1 cellular context compared by ENCODE assay signal in the genomic region with DNA sequence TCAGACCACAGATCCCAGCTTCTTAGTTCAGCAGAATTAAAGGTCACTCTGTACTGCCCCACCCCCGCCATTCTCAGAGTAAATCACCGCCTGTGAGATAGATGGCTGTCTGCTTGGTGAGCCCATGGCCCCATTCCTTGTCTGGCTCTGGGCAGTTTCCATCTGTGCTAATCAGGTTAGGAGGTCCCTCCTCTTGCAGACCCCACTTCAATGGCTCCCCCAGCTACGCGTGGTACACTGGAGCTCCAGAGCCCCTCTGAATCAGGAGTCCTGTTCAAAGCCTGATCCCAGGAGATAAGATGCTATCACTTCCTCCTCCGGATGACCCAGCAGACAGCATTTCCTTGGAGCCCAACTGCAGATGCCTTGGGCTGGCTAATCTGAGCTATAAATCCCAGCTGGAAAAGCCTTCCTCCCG.
A peak's percentile ranks its signal among the peaks of the same experiment; 100 is the strongest.
TF ChIP-seq lines count a peak whose summit lies in the region.

No MANE protein-coding gene starts in this region.

TF ChIP-seq in K562, 482 proteins besides CTCF, POLR2A, EP300 and RAD21 (continued from another document):
- TF ChIP-seq, protein P1, sequence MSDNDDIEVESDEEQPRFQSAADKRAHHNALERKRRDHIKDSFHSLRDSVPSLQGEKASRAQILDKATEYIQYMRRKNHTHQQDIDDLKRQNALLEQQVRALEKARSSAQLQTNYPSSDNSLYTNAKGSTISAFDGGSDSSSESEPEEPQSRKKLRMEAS (CRISPR knock-in tag; IDR thresholded peaks at IDR 0.05) = no peak
- TF ChIP-seq, protein P2, sequence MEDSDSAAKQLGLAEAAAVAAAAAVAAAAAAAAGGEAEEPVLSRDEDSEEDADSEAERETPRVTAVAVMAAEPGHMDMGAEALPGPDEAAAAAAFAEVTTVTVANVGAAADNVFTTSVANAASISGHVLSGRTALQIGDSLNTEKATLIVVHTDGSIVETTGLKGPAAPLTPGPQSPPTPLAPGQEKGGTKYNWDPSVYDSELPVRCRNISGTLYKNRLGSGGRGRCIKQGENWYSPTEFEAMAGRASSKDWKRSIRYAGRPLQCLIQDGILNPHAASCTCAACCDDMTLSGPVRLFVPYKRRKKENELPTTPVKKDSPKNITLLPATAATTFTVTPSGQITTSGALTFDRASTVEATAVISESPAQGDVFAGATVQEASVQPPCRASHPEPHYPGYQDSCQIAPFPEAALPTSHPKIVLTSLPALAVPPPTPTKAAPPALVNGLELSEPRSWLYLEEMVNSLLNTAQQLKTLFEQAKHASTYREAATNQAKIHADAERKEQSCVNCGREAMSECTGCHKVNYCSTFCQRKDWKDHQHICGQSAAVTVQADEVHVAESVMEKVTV (CRISPR knock-in tag; IDR thresholded peaks at IDR 0.05) = no peak
- TF ChIP-seq STAT5B (CRISPR knock-in tag; IDR thresholded peaks at IDR 0.05) (no peak), ARID1B (IDR thresholded peaks at IDR 0.05) (peak; percentile 22; the same call in 1 of the 2 replicates), IFI16 (CRISPR knock-in tag; IDR thresholded peaks at IDR 0.05) (no peak), SUPT5H (IDR thresholded peaks at IDR 0.05) (no peak), TBP (optimal IDR thresholded peaks at IDR 0.05; ENCODE audit: low read depth, low read length) (no peak), MTF1 (CRISPR knock-in tag; IDR thresholded peaks at IDR 0.05; ENCODE audit: borderline replicate concordance) (no peak), BCOR (IDR thresholded peaks at IDR 0.05) (no peak), KAT2B (IDR thresholded peaks at IDR 0.05; ENCODE audit: low read depth, low read length) (no peak), NFE2 (IDR thresholded peaks at IDR 0.05; ENCODE audit: low read depth) (peak; percentile 37; the same call in 1 of the 2 replicates), NEUROD1 (IDR thresholded peaks at IDR 0.05; ENCODE audit: borderline replicate concordance, low read depth, low read length, partially characterized antibody) (no peak), ZNF274 (IDR thresholded peaks at IDR 0.05; ENCODE audit: borderline replicate concordance, low read depth, low read length) (no peak), FOSL1 (tag; conservative IDR thresholded peaks at IDR 0.05) (no peak), CEBPB (tag; IDR thresholded peaks at IDR 0.05) (no peak), ZNF76 (CRISPR knock-in tag; IDR thresholded peaks at IDR 0.05; ENCODE audit: borderline replicate concordance) (no peak), ZNF780A (CRISPR knock-in tag; IDR thresholded peaks at IDR 0.05) (no peak)
- TF ChIP-seq, protein P3, sequence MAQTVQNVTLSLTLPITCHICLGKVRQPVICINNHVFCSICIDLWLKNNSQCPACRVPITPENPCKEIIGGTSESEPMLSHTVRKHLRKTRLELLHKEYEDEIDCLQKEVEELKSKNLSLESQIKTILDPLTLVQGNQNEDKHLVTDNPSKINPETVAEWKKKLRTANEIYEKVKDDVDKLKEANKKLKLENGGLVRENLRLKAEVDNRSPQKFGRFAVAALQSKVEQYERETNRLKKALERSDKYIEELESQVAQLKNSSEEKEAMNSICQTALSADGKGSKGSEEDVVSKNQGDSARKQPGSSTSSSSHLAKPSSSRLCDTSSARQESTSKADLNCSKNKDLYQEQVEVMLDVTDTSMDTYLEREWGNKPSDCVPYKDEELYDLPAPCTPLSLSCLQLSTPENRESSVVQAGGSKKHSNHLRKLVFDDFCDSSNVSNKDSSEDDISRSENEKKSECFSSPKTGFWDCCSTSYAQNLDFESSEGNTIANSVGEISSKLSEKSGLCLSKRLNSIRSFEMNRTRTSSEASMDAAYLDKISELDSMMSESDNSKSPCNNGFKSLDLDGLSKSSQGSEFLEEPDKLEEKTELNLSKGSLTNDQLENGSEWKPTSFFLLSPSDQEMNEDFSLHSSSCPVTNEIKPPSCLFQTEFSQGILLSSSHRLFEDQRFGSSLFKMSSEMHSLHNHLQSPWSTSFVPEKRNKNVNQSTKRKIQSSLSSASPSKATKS (CRISPR knock-in tag; IDR thresholded peaks at IDR 0.05) = no peak
- TF ChIP-seq, protein P4, sequence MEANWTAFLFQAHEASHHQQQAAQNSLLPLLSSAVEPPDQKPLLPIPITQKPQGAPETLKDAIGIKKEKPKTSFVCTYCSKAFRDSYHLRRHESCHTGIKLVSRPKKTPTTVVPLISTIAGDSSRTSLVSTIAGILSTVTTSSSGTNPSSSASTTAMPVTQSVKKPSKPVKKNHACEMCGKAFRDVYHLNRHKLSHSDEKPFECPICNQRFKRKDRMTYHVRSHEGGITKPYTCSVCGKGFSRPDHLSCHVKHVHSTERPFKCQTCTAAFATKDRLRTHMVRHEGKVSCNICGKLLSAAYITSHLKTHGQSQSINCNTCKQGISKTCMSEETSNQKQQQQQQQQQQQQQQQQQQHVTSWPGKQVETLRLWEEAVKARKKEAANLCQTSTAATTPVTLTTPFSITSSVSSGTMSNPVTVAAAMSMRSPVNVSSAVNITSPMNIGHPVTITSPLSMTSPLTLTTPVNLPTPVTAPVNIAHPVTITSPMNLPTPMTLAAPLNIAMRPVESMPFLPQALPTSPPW (CRISPR knock-in tag; IDR thresholded peaks at IDR 0.05) = peak; percentile 27; the same call in 1 of the 2 replicates
- TF ChIP-seq, protein P5, sequence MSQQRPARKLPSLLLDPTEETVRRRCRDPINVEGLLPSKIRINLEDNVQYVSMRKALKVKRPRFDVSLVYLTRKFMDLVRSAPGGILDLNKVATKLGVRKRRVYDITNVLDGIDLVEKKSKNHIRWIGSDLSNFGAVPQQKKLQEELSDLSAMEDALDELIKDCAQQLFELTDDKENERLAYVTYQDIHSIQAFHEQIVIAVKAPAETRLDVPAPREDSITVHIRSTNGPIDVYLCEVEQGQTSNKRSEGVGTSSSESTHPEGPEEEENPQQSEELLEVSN (IDR thresholded peaks at IDR 0.05; ENCODE audit: borderline replicate concordance in 1 of 2, extremely low read depth in 1 of 2, insufficient read depth in 1 of 2, insufficient read length in 1 of 2, low read depth in 1 of 2, low read length in 1 of 2, poor library complexity in 1 of 2, severe bottlenecking in 1 of 2) = no peak
- TF ChIP-seq, protein P6, sequence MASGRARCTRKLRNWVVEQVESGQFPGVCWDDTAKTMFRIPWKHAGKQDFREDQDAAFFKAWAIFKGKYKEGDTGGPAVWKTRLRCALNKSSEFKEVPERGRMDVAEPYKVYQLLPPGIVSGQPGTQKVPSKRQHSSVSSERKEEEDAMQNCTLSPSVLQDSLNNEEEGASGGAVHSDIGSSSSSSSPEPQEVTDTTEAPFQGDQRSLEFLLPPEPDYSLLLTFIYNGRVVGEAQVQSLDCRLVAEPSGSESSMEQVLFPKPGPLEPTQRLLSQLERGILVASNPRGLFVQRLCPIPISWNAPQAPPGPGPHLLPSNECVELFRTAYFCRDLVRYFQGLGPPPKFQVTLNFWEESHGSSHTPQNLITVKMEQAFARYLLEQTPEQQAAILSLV (tag; IDR thresholded peaks at IDR 0.05) = no peak
- TF ChIP-seq, protein P7, sequence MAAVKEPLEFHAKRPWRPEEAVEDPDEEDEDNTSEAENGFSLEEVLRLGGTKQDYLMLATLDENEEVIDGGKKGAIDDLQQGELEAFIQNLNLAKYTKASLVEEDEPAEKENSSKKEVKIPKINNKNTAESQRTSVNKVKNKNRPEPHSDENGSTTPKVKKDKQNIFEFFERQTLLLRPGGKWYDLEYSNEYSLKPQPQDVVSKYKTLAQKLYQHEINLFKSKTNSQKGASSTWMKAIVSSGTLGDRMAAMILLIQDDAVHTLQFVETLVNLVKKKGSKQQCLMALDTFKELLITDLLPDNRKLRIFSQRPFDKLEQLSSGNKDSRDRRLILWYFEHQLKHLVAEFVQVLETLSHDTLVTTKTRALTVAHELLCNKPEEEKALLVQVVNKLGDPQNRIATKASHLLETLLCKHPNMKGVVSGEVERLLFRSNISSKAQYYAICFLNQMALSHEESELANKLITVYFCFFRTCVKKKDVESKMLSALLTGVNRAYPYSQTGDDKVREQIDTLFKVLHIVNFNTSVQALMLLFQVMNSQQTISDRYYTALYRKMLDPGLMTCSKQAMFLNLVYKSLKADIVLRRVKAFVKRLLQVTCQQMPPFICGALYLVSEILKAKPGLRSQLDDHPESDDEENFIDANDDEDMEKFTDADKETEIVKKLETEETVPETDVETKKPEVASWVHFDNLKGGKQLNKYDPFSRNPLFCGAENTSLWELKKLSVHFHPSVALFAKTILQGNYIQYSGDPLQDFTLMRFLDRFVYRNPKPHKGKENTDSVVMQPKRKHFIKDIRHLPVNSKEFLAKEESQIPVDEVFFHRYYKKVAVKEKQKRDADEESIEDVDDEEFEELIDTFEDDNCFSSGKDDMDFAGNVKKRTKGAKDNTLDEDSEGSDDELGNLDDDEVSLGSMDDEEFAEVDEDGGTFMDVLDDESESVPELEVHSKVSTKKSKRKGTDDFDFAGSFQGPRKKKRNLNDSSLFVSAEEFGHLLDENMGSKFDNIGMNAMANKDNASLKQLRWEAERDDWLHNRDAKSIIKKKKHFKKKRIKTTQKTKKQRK (IDR thresholded peaks at IDR 0.05; ENCODE audit: borderline replicate concordance, low read depth, low read length) = no peak
TF ChIP-seq in K562: peak in this region for 3.
